In genomic region chr1:83065952-83066727, GRCh38 we compare ENCODE assay signal across 21 cellular contexts.
"Had no signal": no experiment of that assay in that cellular context is flagged by ENCODE, and none has a peak within 500 bp of the region (broad histone marks: within the 10 kb centered on the region; RNA-seq: fewer than 3 reads in every experiment).

No MANE protein-coding gene starts in this region.

- H3K4me3 ChIP-seq: left lung, suprapubic skin, transverse colon, vagina had no signal

- DNase-seq: activated CD4-positive, alpha-beta T cell treated with anti-CD3 and anti-CD28 coated beads, Interleukin-2, amount 10 ng/mL, durations not matched to agents 7 days and 5 days; activated CD8-positive, alpha-beta T cell treated with anti-CD3 and anti-CD28 coated beads, Interleukin-2, amount 10 ng/mL, durations not matched to agents 7 days and 5 days; activated naive CD4-positive, alpha-beta T cell treated with Interleukin-2 at 50 U/mL for 16 hours; activated T-cell treated with anti-CD3 and anti-CD28 coated beads, Interleukin-2, amount 50 U/mL, for 24 hours; aorta; cortex of kidney; effector CD4-positive, alpha-beta T cell; kidney; left lung; mammary epithelial cell; occipital lobe; posterior cingulate gyrus; stimulated activated CD4-positive, alpha-beta T cell treated with anti-CD3 and anti-CD28 coated beads, Interleukin-15, amount 100 ng/mL, for 24 hours; stimulated activated CD4-positive, alpha-beta T cell treated with anti-CD3 and anti-CD28 coated beads, Interleukin-2, amount 100 ng/mL, for 48 hours; stimulated activated naive CD8-positive, alpha-beta T cell treated with anti-CD3 and anti-CD28 coated beads, Interleukin-15, amount 100 ng/mL, for 72 hours; T-helper 1 cell; T-helper 9 cell; transverse colon had no signal

- H3K4me3 Mint-ChIP-seq: activated CD4-positive, alpha-beta T cell treated with anti-CD3 and anti-CD28 coated beads, Interleukin-2, amount 10 ng/mL, durations not matched to agents 7 days and 5 days; activated CD8-positive, alpha-beta T cell treated with anti-CD3 and anti-CD28 coated beads, Interleukin-2, amount 10 ng/mL, durations not matched to agents 7 days and 5 days; activated T-cell treated with anti-CD3 and anti-CD28 coated beads, Interleukin-2, amount 50 U/mL, for 24 hours; stimulated activated naive CD8-positive, alpha-beta T cell treated with anti-CD3 and anti-CD28 coated beads, Interleukin-15, amount 100 ng/mL, for 72 hours had no signal

- H3K27me3 Mint-ChIP-seq: activated CD4-positive, alpha-beta T cell treated with anti-CD3 and anti-CD28 coated beads, Interleukin-2, amount 10 ng/mL, durations not matched to agents 7 days and 5 days; activated T-cell treated with anti-CD3 and anti-CD28 coated beads, Interleukin-2, amount 50 U/mL, for 24 hours; stimulated activated naive CD8-positive, alpha-beta T cell treated with anti-CD3 and anti-CD28 coated beads, Interleukin-15, amount 100 ng/mL, for 72 hours had no signal

- H3K4me1 Mint-ChIP-seq: stimulated activated naive CD8-positive, alpha-beta T cell treated with anti-CD3 and anti-CD28 coated beads, Interleukin-15, amount 100 ng/mL, for 72 hours had no signal

- H3K4me1 ChIP-seq: left lung, suprapubic skin, transverse colon, vagina had no signal

- H3K27ac Mint-ChIP-seq: activated CD4-positive, alpha-beta T cell treated with anti-CD3 and anti-CD28 coated beads, Interleukin-2, amount 10 ng/mL, durations not matched to agents 7 days and 5 days; activated CD8-positive, alpha-beta T cell treated with anti-CD3 and anti-CD28 coated beads, Interleukin-2, amount 10 ng/mL, durations not matched to agents 7 days and 5 days; activated T-cell treated with anti-CD3 and anti-CD28 coated beads, Interleukin-2, amount 50 U/mL, for 24 hours; activated T-helper 2 cell treated with anti-CD3 and anti-CD28 coated beads, Interferon-gamma antibody, Interleukin-2, Interleukin-4, amounts not matched to agents 10 μg/mL and 5 μg/mL and 100 μg/mL, durations not matched to agents 14 hours and 24 hours and 36 hours; stimulated activated naive CD8-positive, alpha-beta T cell treated with anti-CD3 and anti-CD28 coated beads, Interleukin-15, amount 100 ng/mL, for 72 hours had no signal

- H3K27ac ChIP-seq: left lung, suprapubic skin, transverse colon, vagina had no signal

- H3K9me3 ChIP-seq: left lung, suprapubic skin, transverse colon, vagina had no signal

- H3K9me3 Mint-ChIP-seq: activated T-cell treated with anti-CD3 and anti-CD28 coated beads, Interleukin-2, amount 50 U/mL, for 24 hours; activated T-helper 2 cell treated with anti-CD3 and anti-CD28 coated beads, Interferon-gamma antibody, Interleukin-2, Interleukin-4, amounts not matched to agents 10 μg/mL and 5 μg/mL and 100 μg/mL, durations not matched to agents 14 hours and 24 hours and 36 hours; stimulated activated naive CD8-positive, alpha-beta T cell treated with anti-CD3 and anti-CD28 coated beads, Interleukin-15, amount 100 ng/mL, for 72 hours had no signal

- H3K27me3 ChIP-seq: left lung, suprapubic skin, transverse colon, vagina had no signal
